In the genomic region with DNA sequence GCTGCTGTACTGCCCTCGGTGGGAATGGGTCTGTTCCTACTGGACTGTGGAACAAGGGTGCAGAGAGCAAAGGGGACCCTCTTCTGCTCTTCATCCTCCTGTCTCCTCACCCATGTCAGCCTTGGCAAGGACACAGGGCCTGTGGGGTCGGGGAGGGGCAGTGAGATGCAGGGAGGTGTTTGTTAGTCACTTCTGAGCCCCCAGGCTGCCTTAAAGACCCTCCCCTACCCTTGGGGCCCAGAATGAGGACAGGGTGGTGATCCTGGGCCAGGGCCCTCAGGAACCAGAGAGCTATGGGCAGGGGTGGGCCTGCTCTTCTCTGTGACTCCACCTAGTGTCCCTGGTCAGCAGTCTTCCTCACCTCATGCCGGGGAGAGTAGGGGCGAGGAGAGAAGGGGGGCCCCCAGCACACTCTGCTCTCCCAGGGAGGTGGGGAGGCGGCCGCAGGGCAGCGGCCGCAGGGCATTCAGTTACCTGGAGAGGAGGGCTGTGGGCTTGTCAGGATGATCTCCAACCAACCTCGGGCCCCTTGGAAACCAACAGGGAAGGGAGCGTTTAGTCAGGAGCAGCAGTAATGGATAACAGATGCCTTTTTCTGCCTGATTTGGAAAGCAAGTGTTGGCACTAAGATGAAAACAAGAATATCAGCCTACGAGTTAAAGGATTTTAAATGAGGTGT, we compare ENCODE assay signal across 28 cellular contexts.
DNase-seq lines count a peak whose midpoint lies in the region; ATAC-seq, FAIRE-seq and TF ChIP-seq lines count a peak whose summit lies in the region.
"Had no signal": no experiment of that assay in that cellular context is flagged by ENCODE, and none has a peak within 500 bp of the region (broad histone marks: within the 10 kb centered on the region; RNA-seq: fewer than 3 reads in every experiment).

No MANE protein-coding gene starts in this region.

- no peak for FAIRE-seq in HepG2 (lab: Jason Lieb, UNC)
- FAIRE-seq: GM12892, urothelium cell line had no signal

- TF ChIP-seq EP300 in HepG2 (IDR thresholded peaks at IDR 0.05; ENCODE audit: low read depth in 2 of 2, low read length in 2 of 2) (no peak), HepG2 (CRISPR knock-in tag; IDR thresholded peaks at IDR 0.05; ENCODE audit: borderline replicate concordance) (no peak), esophagus muscularis mucosa (IDR thresholded peaks at IDR 0.05) (no peak), suprapubic skin (IDR thresholded peaks at IDR 0.05) (no peak)

- peaks cover 17% of the 10 kb centered on the region for H3K4me1 ChIP-seq in HepG2 (ENCODE audit: insufficient read depth, low read length)
- no peaks in the 10 kb centered on the region for H3K4me1 ChIP-seq in right lobe of liver
- peaks cover 24 to 65% (median 50%) of the 10 kb centered on the region in 4 donors for H3K4me1 ChIP-seq in esophagus muscularis mucosa
- peaks cover 24% of the 10 kb centered on the region for H3K4me1 ChIP-seq in suprapubic skin

- DNase-seq in HepG2 (ENCODE audit: low spot score) (no peak), right lobe of liver (no peak), esophagus muscularis mucosa (ENCODE audit: extremely low spot score) (no peak), mesothelial cell of epicardium (ENCODE audit: low spot score in 2 of 2, unreplicated experiment in 2 of 2) (no peak), suprapubic skin (ENCODE audit: low spot score in 2 of 2) (no peak), SIG-M5 treated with dmso at 0.1 percent for 504 hours (lab: John Stamatoyannopoulos, UW; ENCODE audit: unreplicated experiment) (no peak)
- no peak for DNase-seq in activated CD4-positive, alpha-beta T cell treated with anti-CD3 and anti-CD28 coated beads, Interleukin-2, amount 10 ng/mL, durations not matched to agents 24 days and 14 days
- DNase-seq: activated naive CD4-positive, alpha-beta T cell treated with anti-CD3 and anti-CD28 coated beads, Interleukin-2, amount 10 ng/mL, durations not matched to agents 7 days and 5 days; Caco-2; caudate nucleus; hypothalamus; lower lobe of right lung; NCI-H1048; NCI-H1930; NCI-H226; NCI-H774; stimulated activated CD4-positive, alpha-beta T cell treated with anti-CD3 and anti-CD28 coated beads, Interleukin-2, amount 100 ng/mL, for 48 hours; T-helper 9 cell had no signal

- H3K4me2 ChIP-seq in HepG2 (ENCODE audit: low read depth, low read length) = no peak overlapping the region

- H3K4me1 Mint-ChIP-seq in mesothelial cell of epicardium = peaks cover 14% of the 10 kb centered on the region
- H3K4me1 Mint-ChIP-seq in activated CD4-positive, alpha-beta T cell treated with anti-CD3 and anti-CD28 coated beads, Interleukin-2, amount 10 ng/mL, durations not matched to agents 24 days and 14 days = peaks cover 4% of the 10 kb centered on the region

- H3K4me3 Mint-ChIP-seq in mesothelial cell of epicardium = no peak overlapping the region
- H3K4me3 Mint-ChIP-seq in activated CD4-positive, alpha-beta T cell treated with anti-CD3 and anti-CD28 coated beads, Interleukin-2, amount 10 ng/mL, durations not matched to agents 24 days and 14 days = no peak overlapping the region
- H3K4me3 Mint-ChIP-seq: activated naive CD4-positive, alpha-beta T cell treated with anti-CD3 and anti-CD28 coated beads, Interleukin-2, amount 10 ng/mL, durations not matched to agents 7 days and 5 days; activated T-helper 1 cell treated with anti-CD3 and anti-CD28 coated beads, Interleukin-12 subunit alpha, Interleukin-12 subunit beta, Interleukin-2, Interleukin-4 antibody, amounts not matched to agents 30 ng/mL and 10 ng/mL and 1 ng/mL, durations not matched to agents 14 hours and 24 hours and 36 hours; stimulated activated memory B cell treated with anti-CD40 and anti-IgM and Interleukin-4, amounts not matched to agents 10 μg/mL and 1 μg/mL and 100 μg/mL, for 72 hours had no signal

- no TSS peak for BruUV-seq in HepG2 (replicated peaks; lab: Mats Ljungman, UMichigan)

- no peaks in the 10 kb centered on the region for H3K79me2 ChIP-seq in HepG2 (ENCODE audit: insufficient read depth, low read length)

- no peaks in the 10 kb centered on the region for H3K9me3 Mint-ChIP-seq in mesothelial cell of epicardium
- H3K9me3 Mint-ChIP-seq in activated CD4-positive, alpha-beta T cell treated with anti-CD3 and anti-CD28 coated beads, Interleukin-2, amount 10 ng/mL, durations not matched to agents 24 days and 14 days = no peaks in the 10 kb centered on the region
- H3K9me3 Mint-ChIP-seq: activated naive CD4-positive, alpha-beta T cell treated with anti-CD3 and anti-CD28 coated beads, Interleukin-2, amount 10 ng/mL, durations not matched to agents 7 days and 5 days; activated T-helper 1 cell treated with anti-CD3 and anti-CD28 coated beads, Interleukin-12 subunit alpha, Interleukin-12 subunit beta, Interleukin-2, Interleukin-4 antibody, amounts not matched to agents 30 ng/mL and 10 ng/mL and 1 ng/mL, durations not matched to agents 14 hours and 24 hours and 36 hours; stimulated activated memory B cell treated with anti-CD40 and anti-IgM and Interleukin-4, amounts not matched to agents 10 μg/mL and 1 μg/mL and 100 μg/mL, for 72 hours had no signal

- TF ChIP-seq POLR2A in HepG2 (IDR thresholded peaks at IDR 0.05; ENCODE audit: insufficient read depth in 1 of 2, low read depth in 2 of 2, low read length in 2 of 2) = no peak
- TF ChIP-seq POLR2A in right lobe of liver (IDR thresholded peaks at IDR 0.05) = no peak
- TF ChIP-seq POLR2A in esophagus muscularis mucosa (IDR thresholded peaks at IDR 0.05; ENCODE audit: low read depth) = no peak
- no peak for TF ChIP-seq POLR2A in suprapubic skin (IDR thresholded peaks at IDR 0.05)

- H3K27me3 ChIP-seq in HepG2 (ENCODE audit: control insufficient read depth in 1 of 2, insufficient read depth in 2 of 2, low read length in 2 of 2) (no peaks in the 10 kb centered on the region), right lobe of liver (no peaks in the 10 kb centered on the region), esophagus muscularis mucosa (no peaks in the 10 kb centered on the region), suprapubic skin (no peaks in the 10 kb centered on the region)
- H3K27me3 ChIP-seq: ascending aorta, dorsolateral prefrontal cortex had no signal

- no peak overlapping the region for H3K27ac ChIP-seq in HepG2 (ENCODE audit: extremely low read length, insufficient read depth, low read length)
- no peak overlapping the region for H3K27ac ChIP-seq in right lobe of liver
- H3K27ac ChIP-seq in esophagus muscularis mucosa (replicated peaks in 1 of 4) = peak overlapping the region; percentile 1 to 59 (median 44)
- no peak overlapping the region for H3K27ac ChIP-seq in suprapubic skin
- H3K27ac ChIP-seq: ascending aorta, HL-60, lower lobe of right lung, psoas muscle, RWPE1 had no signal

- peak overlapping the region; percentile 21 for H3K27ac Mint-ChIP-seq in mesothelial cell of epicardium
- H3K27ac Mint-ChIP-seq in activated CD4-positive, alpha-beta T cell treated with anti-CD3 and anti-CD28 coated beads, Interleukin-2, amount 10 ng/mL, durations not matched to agents 24 days and 14 days = no peak overlapping the region
- H3K27ac Mint-ChIP-seq: activated naive CD4-positive, alpha-beta T cell treated with anti-CD3 and anti-CD28 coated beads, Interleukin-2, amount 10 ng/mL, durations not matched to agents 7 days and 5 days; activated T-helper 1 cell treated with anti-CD3 and anti-CD28 coated beads, Interleukin-12 subunit alpha, Interleukin-12 subunit beta, Interleukin-2, Interleukin-4 antibody, amounts not matched to agents 30 ng/mL and 10 ng/mL and 1 ng/mL, durations not matched to agents 14 hours and 24 hours and 36 hours; stimulated activated memory B cell treated with anti-CD40 and anti-IgM and Interleukin-4, amounts not matched to agents 10 μg/mL and 1 μg/mL and 100 μg/mL, for 72 hours had no signal

- TF ChIP-seq RAD21 in HepG2 (CRISPR knock-in tag; IDR thresholded peaks at IDR 0.05) = no peak

- no peak overlapping the region for H3K4me3 ChIP-seq in HepG2 (replicated peaks in 1 of 3; ENCODE audit: insufficient read depth in 1 of 3, low read depth in 2 of 3, low read length in 3 of 3)
- H3K4me3 ChIP-seq in right lobe of liver = no peak overlapping the region
- H3K4me3 ChIP-seq in esophagus muscularis mucosa = no peak overlapping the region
- H3K4me3 ChIP-seq in suprapubic skin = no peak overlapping the region
- H3K4me3 ChIP-seq: ascending aorta, dorsolateral prefrontal cortex, lower lobe of right lung, psoas muscle had no signal

- H3K27me3 Mint-ChIP-seq in mesothelial cell of epicardium (ENCODE audit: low read depth) = no peaks in the 10 kb centered on the region
- H3K27me3 Mint-ChIP-seq in activated CD4-positive, alpha-beta T cell treated with anti-CD3 and anti-CD28 coated beads, Interleukin-2, amount 10 ng/mL, durations not matched to agents 24 days and 14 days = peaks cover 3% of the 10 kb centered on the region
- H3K27me3 Mint-ChIP-seq: stimulated activated memory B cell treated with anti-CD40 and anti-IgM and Interleukin-4, amounts not matched to agents 10 μg/mL and 1 μg/mL and 100 μg/mL, for 72 hours had no signal

- ATAC-seq in HepG2 = no peak
- no peak for ATAC-seq in right lobe of liver
- ATAC-seq in GM18870 (IDR thresholded peaks at IDR 0.05; ENCODE audit: unreplicated experiment) = no peak
- ATAC-seq: lower lobe of right lung; psoas muscle; stimulated activated memory B cell treated with anti-CD40 and anti-IgM and Interleukin-4, amounts not matched to agents 10 μg/mL and 1 μg/mL and 100 μg/mL, for 72 hours had no signal

- WGBS in HepG2 (ENCODE audit: low lambda C conversion rate) = 40% methylated on average over 9 of the region's 11 CpGs
- WGBS in right lobe of liver (ENCODE audit: insufficient coverage, low coverage, low lambda C conversion rate, missing lambda C conversion rate) = 59% methylated on average over 2 of the region's 11 CpGs
- WGBS in esophagus muscularis mucosa = 60% methylated on average over 11 of the region's 11 CpGs
- 72% methylated on average over 8 of the region's 11 CpGs for WGBS in suprapubic skin

- no peak overlapping the region for H3K9ac ChIP-seq in HepG2 (ENCODE audit: insufficient read depth, low read depth, low read length)

- no peaks in the 10 kb centered on the region for H4K20me1 ChIP-seq in HepG2 (ENCODE audit: insufficient read depth, low read length)

- in situ Hi-C loops in HepG2 (cut with HindIII; ENCODE audit: extremely low pct_ligation_motif_present, low pct_unique_long_range_greater_than_20kb) = no loop called here

- TF ChIP-seq CTCF in HepG2 (CRISPR knock-in tag; IDR thresholded peaks at IDR 0.05) = peak; percentile 30; the same call in 1 of the 2 replicates
- no peak for TF ChIP-seq CTCF in right lobe of liver (IDR thresholded peaks at IDR 0.05)
- TF ChIP-seq CTCF in esophagus muscularis mucosa (IDR thresholded peaks at IDR 0.05) = no peak
- TF ChIP-seq CTCF in mesothelial cell of epicardium (IDR thresholded peaks at IDR 0.05; ENCODE audit: unreplicated experiment) = no peak
- no peak for TF ChIP-seq CTCF in suprapubic skin (IDR thresholded peaks at IDR 0.05)

- no peaks in the 10 kb centered on the region for H3K9me3 ChIP-seq in HepG2 (ENCODE audit: low read length)
- no peaks in the 10 kb centered on the region for H3K9me3 ChIP-seq in right lobe of liver
- H3K9me3 ChIP-seq in esophagus muscularis mucosa = no peaks in the 10 kb centered on the region
- no peaks in the 10 kb centered on the region for H3K9me3 ChIP-seq in suprapubic skin
- H3K9me3 ChIP-seq: ascending aorta, Caco-2, lower lobe of right lung, psoas muscle had no signal

- CTCF ChIA-PET in HepG2 (lab: Yijun Ruan, JAX; ENCODE audit: low intra/inter-chr PET ratio, low total read pairs) = interaction anchor here (1.5 kb wide), 1 partner anchor 262 kb away, joined by 3 read pairs; no protein-coding TSS in a partner anchor

- no peaks in the 10 kb centered on the region for H3K36me3 Mint-ChIP-seq in mesothelial cell of epicardium
- H3K36me3 Mint-ChIP-seq in activated CD4-positive, alpha-beta T cell treated with anti-CD3 and anti-CD28 coated beads, Interleukin-2, amount 10 ng/mL, durations not matched to agents 24 days and 14 days (ENCODE audit: low read depth) = no peaks in the 10 kb centered on the region
- H3K36me3 Mint-ChIP-seq: activated naive CD4-positive, alpha-beta T cell treated with anti-CD3 and anti-CD28 coated beads, Interleukin-2, amount 10 ng/mL, durations not matched to agents 7 days and 5 days had no signal

- H2AFZ ChIP-seq in HepG2 (ENCODE audit: low read length) = no peak overlapping the region

- POLR2A ChIA-PET in HepG2 (lab: Yijun Ruan, JAX) = no interaction called here

- no peaks in the 10 kb centered on the region for H3K36me3 ChIP-seq in HepG2 (replicated peaks in 1 of 2; ENCODE audit: control insufficient read depth in 1 of 2, insufficient read depth in 2 of 2, low read length in 2 of 2)
- no peaks in the 10 kb centered on the region for H3K36me3 ChIP-seq in right lobe of liver
- peaks cover 0 to 5% (median 0%) of the 10 kb centered on the region in 4 donors for H3K36me3 ChIP-seq in esophagus muscularis mucosa
- H3K36me3 ChIP-seq in suprapubic skin = no peaks in the 10 kb centered on the region
- H3K36me3 ChIP-seq: ascending aorta, lower lobe of right lung had no signal

- intact Hi-C loops in HepG2 (cut with micrococcal nuclease; ENCODE audit: unreplicated experiment) = no loop called here
- intact Hi-C loops in right lobe of liver (cut with DNase I) = loop anchor here in 1 of 2 donors (10.0 kb wide), 2 partner anchors 238 to 268 kb away; no protein-coding TSS in a partner anchor
- intact Hi-C loops in esophagus muscularis mucosa (cut with DNase I) = no loop called here
- intact Hi-C loops in activated CD4-positive, alpha-beta T cell treated with anti-CD3 and anti-CD28 coated beads, Interleukin-2, amount 10 ng/mL, durations not matched to agents 24 days and 14 days (cut with micrococcal nuclease) = no loop called here

Comparison
In these comparisons a context has a peak if more than half of its experiments do, and no peak if none do; other contexts are left out.
1. H3K27ac ChIP-seq: peak in esophagus muscularis mucosa (4 of 4); none in HepG2 (single experiment), right lobe of liver (0 of 3) and suprapubic skin (single experiment).